In genomic region chr6:148192310-148192709, GRCh38 we compare ENCODE assay signal across 12 cellular contexts.
DNase-seq lines count a peak whose midpoint lies in the region; ATAC-seq and TF ChIP-seq lines count a peak whose summit lies in the region.
"Had no signal": no experiment of that assay in that cellular context is flagged by ENCODE, and none has a peak within 500 bp of the region (broad histone marks: within the 10 kb centered on the region; RNA-seq: fewer than 3 reads in every experiment).

No MANE protein-coding gene starts in this region.

- peaks cover 3% of the 10 kb centered on the region for H3K4me1 ChIP-seq in parathyroid adenoma

- H3K9me3 ChIP-seq in parathyroid adenoma (ENCODE audit: control insufficient read depth, low read length): no peaks in the 10 kb centered on the region

- H3K79me2 ChIP-seq in parathyroid adenoma: no peaks in the 10 kb centered on the region

- no peak overlapping the region for H2AFZ ChIP-seq in parathyroid adenoma

- no peaks in the 10 kb centered on the region for H3K27me3 ChIP-seq in parathyroid adenoma (ENCODE audit: control insufficient read depth, insufficient read depth, low read length)

- peak overlapping the region; percentile 32 for H3K4me2 ChIP-seq in parathyroid adenoma (ENCODE audit: low read length)

- no peak overlapping the region for H3K9ac ChIP-seq in parathyroid adenoma

- no peak for TF ChIP-seq CTCF in AG09309 (IDR thresholded peaks at IDR 0.05; ENCODE audit: control insufficient read depth, insufficient read depth, low read depth, low read length, missing control alignments)
- no peak for TF ChIP-seq CTCF in parathyroid adenoma (IDR thresholded peaks at IDR 0.05)

- H3K36me3 ChIP-seq in parathyroid adenoma (ENCODE audit: control insufficient read depth, insufficient read depth, low read length): no peaks in the 10 kb centered on the region

- peak; percentile 39 for ATAC-seq in esophagus mucosa
- no peak for ATAC-seq in HG03025 (IDR thresholded peaks at IDR 0.05; ENCODE audit: low FRiP score, unreplicated experiment)
- ATAC-seq: WTC11 had no signal

- DNase-seq in AG09309 (ENCODE audit: low read depth) (peak; percentile 89), LHCN-M2 (ENCODE audit: low read depth) (peak; percentile 97), NCI-H526 (lab: John Stamatoyannopoulos, UW) (no peak), KG1 (lab: John Stamatoyannopoulos, UW) (no peak)
- DNase-seq in activated CD4-positive, alpha-beta T cell treated with anti-CD3 and anti-CD28 coated beads for 4 hours: no peak
- DNase-seq: CD4-positive, CD25-positive, alpha-beta regulatory T cell; RPMI8226; stimulated activated CD4-positive, alpha-beta T cell treated with anti-CD3 and anti-CD28 coated beads, Interleukin-2, amount 100 ng/mL, for 48 hours had no signal

- H3K4me3 ChIP-seq in AG09309 (ENCODE audit: control insufficient read depth, low read depth, low read length): no peak overlapping the region
- no peak overlapping the region for H3K4me3 ChIP-seq in parathyroid adenoma (ENCODE audit: low read depth, low read length)

- H3K27ac ChIP-seq in parathyroid adenoma: no peak overlapping the region

Comparison
In these comparisons a context has a peak if more than half of its experiments do, and no peak if none do; other contexts are left out.
1. DNase-seq: peak in AG09309 (single experiment) and LHCN-M2 (single experiment); none in NCI-H526 (0 of 2), KG1 (single experiment) and activated CD4-positive, alpha-beta T cell treated with anti-CD3 and anti-CD28 coated beads for 4 hours (0 of 2).